Comparison of ENCODE assay signal across 20 cellular contexts in genomic region chr7:142329062-142329788, GRCh38.
DNase-seq lines count a peak whose midpoint lies in the region.
"Had no signal": no experiment of that assay in that cellular context is flagged by ENCODE, and none has a peak within 500 bp of the region (broad histone marks: within the 10 kb centered on the region; RNA-seq: fewer than 3 reads in every experiment).

No MANE protein-coding gene starts in this region.

- H3K9me3 ChIP-seq in BLaER1 treated with 17β-estradiol and CSF1 and Interleukin-3, amounts not matched to agents 10 nM and 100 nM (replicated peaks in 1 of 11): no peaks in the 10 kb centered on the region
- H3K9me3 ChIP-seq: BE2C, psoas muscle, stomach, thyroid gland had no signal

- peak; percentile 45 for DNase-seq in NCI-H82 (lab: John Stamatoyannopoulos, UW)
- DNase-seq in kidney glomerular epithelial cell (lab: John Stamatoyannopoulos, UW): peak; percentile 25
- peak; percentile 58 for DNase-seq in renal cortical epithelial cell (ENCODE audit: low read depth)
- DNase-seq in activated CD4-positive, alpha-beta T cell treated with anti-CD3 and anti-CD28 coated beads, Interleukin-2, amount 50 U/mL, for 48 hours: no peak
- DNase-seq in HUDEP-2 (lab: John Stamatoyannopoulos, UW; ENCODE audit: unreplicated experiment in 76 of 76): no peak
- DNase-seq in dermis blood vessel endothelial cell: no peak
- DNase-seq: activated CD4-positive, alpha-beta T cell treated with anti-CD3 and anti-CD28 coated beads for 48 hours; activated CD8-positive, alpha-beta memory T cell treated with anti-CD3 and anti-CD28 coated beads, Interleukin-2, amount 10 ng/mL, durations not matched to agents 7 days and 5 days; activated naive CD4-positive, alpha-beta T cell treated with anti-CD3 and anti-CD28 coated beads, Interleukin-2, amount 10 ng/mL, durations not matched to agents 7 days and 5 days; activated T-cell treated with anti-CD3 and anti-CD28 coated beads, Interleukin-2, amount 50 U/mL, for 72 hours; BE2C; DMS79 treated with DMSO at 0.1 percent for 48 hours; effector memory CD4-positive, alpha-beta T cell; Karpas-422; NCI-H1694 treated with DMSO at 0.1 percent for 48 hours; psoas muscle; SHP77 treated with DMSO at 0.1 percent for 48 hours; stomach had no signal

- H3K4me3 ChIP-seq in BLaER1 treated with 17β-estradiol and CSF1 and Interleukin-3, amounts not matched to agents 10 nM and 100 nM: no peak overlapping the region
- H3K4me3 ChIP-seq: psoas muscle, stomach, thyroid gland had no signal

- no peaks in the 10 kb centered on the region for H3K27me3 ChIP-seq in BLaER1 treated with 17β-estradiol and CSF1 and Interleukin-3, amounts not matched to agents 10 nM and 100 nM
- H3K27me3 ChIP-seq: BE2C, thyroid gland had no signal

- no peak overlapping the region for H3K27ac ChIP-seq in BLaER1 treated with 17β-estradiol and CSF1 and Interleukin-3, amounts not matched to agents 10 nM and 100 nM
- H3K27ac ChIP-seq: psoas muscle, stomach, thyroid gland had no signal

- H3K36me3 ChIP-seq in BLaER1 treated with 17β-estradiol and CSF1 and Interleukin-3, amounts not matched to agents 10 nM and 100 nM: no peaks in the 10 kb centered on the region
- H3K36me3 ChIP-seq: BE2C, stomach, thyroid gland had no signal

- no peaks in the 10 kb centered on the region for H4K20me1 ChIP-seq in BLaER1 treated with 17β-estradiol and CSF1 and Interleukin-3, amounts not matched to agents 10 nM and 100 nM

- H3K4me1 ChIP-seq in BLaER1 treated with 17β-estradiol and CSF1 and Interleukin-3, amounts not matched to agents 10 nM and 100 nM: peaks cover 8 to 29% (median 22%) of the 10 kb centered on the region in 10 experiments; a peak in 18 of 20 replicates
- H3K4me1 ChIP-seq: BE2C, psoas muscle, stomach had no signal

- H3K4me2 ChIP-seq in BLaER1 treated with 17β-estradiol and CSF1 and Interleukin-3, amounts not matched to agents 10 nM and 100 nM: peak overlapping the region in 9 of 11 experiments; percentile 32 to 78 (median 70); a peak in 16 of 22 replicates

- H3K9ac ChIP-seq in BLaER1 treated with 17β-estradiol and CSF1 and Interleukin-3, amounts not matched to agents 10 nM and 100 nM: no peak overlapping the region

Comparison
In these comparisons a context has a peak if more than half of its experiments do, and no peak if none do; other contexts are left out.
1. DNase-seq: peak in NCI-H82 (single experiment), kidney glomerular epithelial cell (single experiment) and renal cortical epithelial cell (single experiment); none in activated CD4-positive, alpha-beta T cell treated with anti-CD3 and anti-CD28 coated beads, Interleukin-2, amount 50 U/mL, for 48 hours (0 of 2), HUDEP-2 (0 of 76) and dermis blood vessel endothelial cell (single experiment).